24 cellular contexts compared by ENCODE assay signal in the genomic region with DNA sequence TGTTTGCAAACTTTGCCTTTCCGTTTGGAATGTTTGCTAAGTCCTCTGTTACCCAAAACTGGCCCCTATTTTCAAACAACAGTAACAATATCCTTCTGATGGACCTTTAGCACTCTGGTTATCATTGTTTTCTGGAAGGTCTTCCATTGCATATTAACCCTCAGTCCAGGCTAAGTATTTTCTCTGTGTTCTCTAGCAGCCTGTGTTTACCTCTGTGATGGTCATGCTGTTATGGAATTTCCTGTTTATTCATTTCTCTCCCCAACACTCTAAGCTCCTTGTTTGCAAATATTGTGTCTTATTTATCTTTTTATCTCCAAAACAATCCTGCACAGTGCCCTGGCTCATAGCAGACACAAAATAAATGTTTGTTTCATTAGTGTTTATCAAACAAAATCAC.
"Had no signal": no experiment of that assay in that cellular context is flagged by ENCODE, and none has a peak within 500 bp of the region (broad histone marks: within the 10 kb centered on the region; RNA-seq: fewer than 3 reads in every experiment).

No MANE protein-coding gene starts in this region.

- H3K27me3 ChIP-seq: left lung, testis, vagina had no signal

- H3K9me3 Mint-ChIP-seq: activated naive CD4-positive, alpha-beta T cell treated with anti-CD3 and anti-CD28 coated beads, Interleukin-2, amount 50 U/mL, for 24 hours; activated T-helper 1 cell treated with anti-CD3 and anti-CD28 coated beads, Interleukin-12 subunit alpha, Interleukin-12 subunit beta, Interleukin-2, Interleukin-4 antibody, amounts not matched to agents 30 ng/mL and 10 ng/mL and 1 ng/mL, durations not matched to agents 14 hours and 24 hours and 36 hours; brain; dendritic cell treated with granulocyte-macrophage colony-stimulating factor and Interleukin-4, amounts not matched to agents 40 ng/mL and 50 ng/mL, for 4 days; nephron; stimulated activated naive B cell treated with anti-CD40 and anti-IgM and Interleukin-4, amounts not matched to agents 10 μg/mL and 1 μg/mL and 100 μg/mL, for 72 hours; T-helper 2 cell treated with Interferon-gamma antibody and Interleukin-4, amounts not matched to agents 5 μg/mL and 100 μg/mL, for 36 hours had no signal

- H3K27me3 Mint-ChIP-seq: activated naive CD4-positive, alpha-beta T cell treated with anti-CD3 and anti-CD28 coated beads, Interleukin-2, amount 50 U/mL, for 24 hours; brain; dendritic cell treated with granulocyte-macrophage colony-stimulating factor and Interleukin-4, amounts not matched to agents 40 ng/mL and 50 ng/mL, for 4 days; stimulated activated naive B cell treated with anti-CD40 and anti-IgM and Interleukin-4, amounts not matched to agents 10 μg/mL and 1 μg/mL and 100 μg/mL, for 72 hours had no signal

- H3K27ac Mint-ChIP-seq: activated CD8-positive, alpha-beta T cell treated with anti-CD3 and anti-CD28 coated beads, Interleukin-2, amount 10 ng/mL, durations not matched to agents 7 days and 5 days; activated naive CD4-positive, alpha-beta T cell treated with anti-CD3 and anti-CD28 coated beads, Interleukin-2, amount 50 U/mL, for 24 hours; activated T-helper 1 cell treated with anti-CD3 and anti-CD28 coated beads, Interleukin-12 subunit alpha, Interleukin-12 subunit beta, Interleukin-2, Interleukin-4 antibody, amounts not matched to agents 30 ng/mL and 10 ng/mL and 1 ng/mL, durations not matched to agents 14 hours and 24 hours and 36 hours; brain; dendritic cell treated with granulocyte-macrophage colony-stimulating factor and Interleukin-4, amounts not matched to agents 40 ng/mL and 50 ng/mL, for 4 days; immature natural killer cell; nephron; stimulated activated naive B cell treated with anti-CD40 and anti-IgM and Interleukin-4, amounts not matched to agents 10 μg/mL and 1 μg/mL and 100 μg/mL, for 72 hours; T-helper 2 cell treated with Interferon-gamma antibody and Interleukin-4, amounts not matched to agents 5 μg/mL and 100 μg/mL, for 36 hours had no signal

- H3K4me1 Mint-ChIP-seq: activated naive CD4-positive, alpha-beta T cell treated with anti-CD3 and anti-CD28 coated beads, Interleukin-2, amount 50 U/mL, for 24 hours; immature natural killer cell; nephron; stimulated activated naive B cell treated with anti-CD40 and anti-IgM and Interleukin-4, amounts not matched to agents 10 μg/mL and 1 μg/mL and 100 μg/mL, for 72 hours had no signal

- H3K4me3 ChIP-seq: left lung, smooth muscle cell, testis, vagina had no signal

- H3K27ac ChIP-seq: left lung, testis, vagina, VCaP had no signal

- H3K4me3 Mint-ChIP-seq: activated CD8-positive, alpha-beta T cell treated with anti-CD3 and anti-CD28 coated beads, Interleukin-2, amount 10 ng/mL, durations not matched to agents 7 days and 5 days; activated naive CD4-positive, alpha-beta T cell treated with anti-CD3 and anti-CD28 coated beads, Interleukin-2, amount 50 U/mL, for 24 hours; activated T-helper 1 cell treated with anti-CD3 and anti-CD28 coated beads, Interleukin-12 subunit alpha, Interleukin-12 subunit beta, Interleukin-2, Interleukin-4 antibody, amounts not matched to agents 30 ng/mL and 10 ng/mL and 1 ng/mL, durations not matched to agents 14 hours and 24 hours and 36 hours; brain; dendritic cell treated with granulocyte-macrophage colony-stimulating factor and Interleukin-4, amounts not matched to agents 40 ng/mL and 50 ng/mL, for 4 days; immature natural killer cell; nephron; stimulated activated naive B cell treated with anti-CD40 and anti-IgM and Interleukin-4, amounts not matched to agents 10 μg/mL and 1 μg/mL and 100 μg/mL, for 72 hours; T-helper 2 cell treated with Interferon-gamma antibody and Interleukin-4, amounts not matched to agents 5 μg/mL and 100 μg/mL, for 36 hours had no signal

- H3K36me3 ChIP-seq: left lung, vagina had no signal

- ATAC-seq: activated CD8-positive, alpha-beta T cell treated with anti-CD3 and anti-CD28 coated beads, Interleukin-2, amount 10 ng/mL, durations not matched to agents 7 days and 5 days; left lung; sciatic nerve; stimulated activated naive B cell treated with anti-CD40 and anti-IgM and Interleukin-4, amounts not matched to agents 10 μg/mL and 1 μg/mL and 100 μg/mL, for 72 hours had no signal

- H3K4me2 ChIP-seq: smooth muscle cell had no signal

- H3K9me3 ChIP-seq: left lung, testis, vagina had no signal

- H3K4me1 ChIP-seq: left lung, testis, vagina had no signal

- DNase-seq: activated CD4-positive, alpha-beta T cell treated with anti-CD3 and anti-CD28 coated beads for 1 hour; activated CD4-positive, alpha-beta T cell treated with anti-CD3 and anti-CD28 coated beads, Interleukin-2, amount 50 U/mL, for 1 hour; activated CD8-positive, alpha-beta T cell treated with anti-CD3 and anti-CD28 coated beads, Interleukin-2, amount 10 ng/mL, durations not matched to agents 7 days and 5 days; activated gamma-delta T cell treated with Interleukin-2 at 50 U/mL for 16 hours; aorta; effector CD4-positive, alpha-beta T cell; foreskin melanocyte; immature natural killer cell; kidney glomerular epithelial cell; left lung; stimulated activated CD4-positive, alpha-beta T cell treated with anti-CD3 and anti-CD28 coated beads, Interleukin-15, amount 100 ng/mL, for 24 hours; stimulated activated naive B cell treated with anti-CD40 and anti-IgM and Interleukin-4, amounts not matched to agents 10 μg/mL and 1 μg/mL and 100 μg/mL, for 72 hours; testis; trophoblast cell had no signal

- H3K36me3 Mint-ChIP-seq: activated naive CD4-positive, alpha-beta T cell treated with anti-CD3 and anti-CD28 coated beads, Interleukin-2, amount 50 U/mL, for 24 hours; brain; immature natural killer cell; stimulated activated naive B cell treated with anti-CD40 and anti-IgM and Interleukin-4, amounts not matched to agents 10 μg/mL and 1 μg/mL and 100 μg/mL, for 72 hours had no signal
